Comparison of ENCODE assay signal across 26 cellular contexts in genomic region chr2:79833235-79833878, GRCh38.
DNase-seq lines count a peak whose midpoint lies in the region; ATAC-seq and TF ChIP-seq lines count a peak whose summit lies in the region.
"Had no signal": no experiment of that assay in that cellular context is flagged by ENCODE, and none has a peak within 500 bp of the region (broad histone marks: within the 10 kb centered on the region; RNA-seq: fewer than 3 reads in every experiment).

No MANE protein-coding gene starts in this region.

- no TSS peak for BruUV-seq in Panc1 (replicated peaks; lab: Mats Ljungman, UMichigan)

- H3K36me3 Mint-ChIP-seq in endothelial cell (ENCODE audit: low read depth, unreplicated experiment), result no peaks in the 10 kb centered on the region
- H3K36me3 Mint-ChIP-seq: activated CD8-positive, alpha-beta memory T cell treated with anti-CD3 and anti-CD28 coated beads, Interleukin-2, amount 10 ng/mL, durations not matched to agents 7 days and 5 days had no signal

- no peak for TF ChIP-seq CTCF in Panc1 (IDR thresholded peaks at IDR 0.05)
- TF ChIP-seq CTCF in endothelial cell (IDR thresholded peaks at IDR 0.05; ENCODE audit: unreplicated experiment), result no peak
- no peak for TF ChIP-seq CTCF in neural cell (IDR thresholded peaks at IDR 0.05; ENCODE audit: poor library complexity, severe bottlenecking)
- TF ChIP-seq CTCF in psoas muscle (IDR thresholded peaks at IDR 0.05), result no peak

- H3K4me2 ChIP-seq in neural cell (ENCODE audit: low read length), result no peak overlapping the region
- H3K4me2 ChIP-seq: KMS-11 had no signal

- H2AFZ ChIP-seq in ACC112 (ENCODE audit: low read length, unreplicated experiment) (peak overlapping the region; percentile 50), neural cell (ENCODE audit: low read depth, low read length) (no peak overlapping the region)

- H3K4me3 ChIP-seq in ACC112 (ENCODE audit: low read depth, low read length) (peak overlapping the region; percentile 24; the same call in 1 of the 2 replicates), Panc1 (ENCODE audit: low read depth in 2 of 2, low read length in 2 of 2) (no peak overlapping the region), neural cell (ENCODE audit: low read length) (no peak overlapping the region), psoas muscle (no peak overlapping the region)
- H3K4me3 ChIP-seq: adrenal gland, esophagus muscularis mucosa, HAP-1, left lung, skin epidermis, tibial artery had no signal

- no peak overlapping the region for H3K9ac ChIP-seq in neural cell (ENCODE audit: low read length)
- H3K9ac ChIP-seq: KMS-11 had no signal

- in situ Hi-C loops in Panc1 (cut with HindIII; ENCODE audit: low pct_unique_long_range_greater_than_20kb, low sequenced_read_pairs), result no loop called here

- TF ChIP-seq EP300 in neural cell (conservative IDR thresholded peaks at IDR 0.05; ENCODE audit: poor library complexity, severe bottlenecking), result no peak

- POLR2A ChIA-PET in Panc1 (lab: Charles Lee), result no interaction called here

- H3K27me3 ChIP-seq in ACC112 (ENCODE audit: insufficient read depth, low read length) (no peaks in the 10 kb centered on the region), Panc1 (ENCODE audit: control insufficient read depth, insufficient read depth, low read length) (no peaks in the 10 kb centered on the region), neural cell (ENCODE audit: insufficient read depth, low read depth, low read length) (no peaks in the 10 kb centered on the region), psoas muscle (ENCODE audit: insufficient read depth in 3 of 3, low read length in 2 of 3) (no peaks in the 10 kb centered on the region)
- H3K27me3 ChIP-seq: adrenal gland, esophagus muscularis mucosa, foreskin keratinocyte, left lung, tibial artery had no signal

- no peak for TF ChIP-seq RAD21 in neural cell (conservative IDR thresholded peaks at IDR 0.05)

- H3K4me1 Mint-ChIP-seq in endothelial cell (ENCODE audit: unreplicated experiment), result peaks cover 23% of the 10 kb centered on the region
- H3K4me1 Mint-ChIP-seq: activated CD8-positive, alpha-beta memory T cell treated with anti-CD3 and anti-CD28 coated beads, Interleukin-2, amount 10 ng/mL, durations not matched to agents 7 days and 5 days; B cell had no signal

- DNase-seq in Panc1 (ENCODE audit: low read depth, low spot score) (no peak), endothelial cell (ENCODE audit: low spot score) (no peak), NCI-H82 treated with DMSO at 0.1 percent for 48 hours (lab: John Stamatoyannopoulos, UW; ENCODE audit: unreplicated experiment) (no peak), NCI-H526 treated with DMSO at 0.1 percent for 48 hours (lab: John Stamatoyannopoulos, UW) (no peak), psoas muscle (no peak), H4 (ENCODE audit: low spot score) (no peak)
- DNase-seq: activated CD8-positive, alpha-beta memory T cell treated with anti-CD3 and anti-CD28 coated beads, Interleukin-2, amount 10 ng/mL, durations not matched to agents 7 days and 5 days; activated naive CD4-positive, alpha-beta T cell treated with anti-CD3 and anti-CD28 coated beads for 36 hours; activated T-cell treated with anti-CD3 and anti-CD28 coated beads, Interleukin-2, amount 50 U/mL, for 48 hours; adrenal gland; effector memory CD4-positive, alpha-beta T cell; GDM1; left lung; NCI-H1436; SIG-M5; T1000; tibial artery had no signal

- peak overlapping the region; percentile 27 for H3K27ac Mint-ChIP-seq in endothelial cell (ENCODE audit: unreplicated experiment)
- H3K27ac Mint-ChIP-seq: activated CD8-positive, alpha-beta memory T cell treated with anti-CD3 and anti-CD28 coated beads, Interleukin-2, amount 10 ng/mL, durations not matched to agents 7 days and 5 days; activated naive CD4-positive, alpha-beta T cell treated with anti-CD3 and anti-CD28 coated beads for 36 hours; B cell; stimulated activated naive CD8-positive, alpha-beta T cell treated with anti-CD3 and anti-CD28 coated beads, Interleukin-15, Interleukin-2, amounts not matched to agents 100 ng/mL and 50 ng/mL, for 24 hours had no signal

- no peaks in the 10 kb centered on the region for H3K36me3 ChIP-seq in ACC112 (ENCODE audit: insufficient read depth, low read length)
- no peaks in the 10 kb centered on the region for H3K36me3 ChIP-seq in Panc1 (ENCODE audit: control insufficient read depth, insufficient read depth, low read length)
- H3K36me3 ChIP-seq in neural cell (ENCODE audit: insufficient read depth, low read length), result no peaks in the 10 kb centered on the region
- H3K36me3 ChIP-seq in psoas muscle (ENCODE audit: insufficient read depth in 1 of 2, low read depth in 1 of 2), result no peaks in the 10 kb centered on the region
- H3K36me3 ChIP-seq: adrenal gland, esophagus muscularis mucosa, HAP-1, left lung, tibial artery had no signal

- peaks cover 5% of the 10 kb centered on the region for H3K4me1 ChIP-seq in ACC112 (ENCODE audit: control insufficient read depth, insufficient read depth, low read length, unreplicated experiment)
- H3K4me1 ChIP-seq in Panc1 (ENCODE audit: control insufficient read depth, insufficient read depth, low read length), result peaks cover 12% of the 10 kb centered on the region
- no peaks in the 10 kb centered on the region for H3K4me1 ChIP-seq in psoas muscle
- H3K4me1 ChIP-seq: adrenal gland, esophagus muscularis mucosa, foreskin keratinocyte, HAP-1, left lung, tibial artery had no signal

- H3K27ac ChIP-seq in ACC112 (ENCODE audit: low read depth, low read length) (no peak overlapping the region), Panc1 (ENCODE audit: low read length) (0 out of 2 replicates have a peak overlapping the region, but pooled peaks have one; percentile 4), neural cell (ENCODE audit: low read length) (peak overlapping the region; percentile 62), psoas muscle (no peak overlapping the region)
- H3K27ac ChIP-seq: adrenal gland, esophagus muscularis mucosa, foreskin keratinocyte, KMS-11, left lung, skin epidermis, tibial artery had no signal

- H3K79me2 ChIP-seq in ACC112 (ENCODE audit: control insufficient read depth, insufficient read depth, low read length, unreplicated experiment) (no peaks in the 10 kb centered on the region), neural cell (replicated peaks; ENCODE audit: insufficient read depth, low read length) (no peaks in the 10 kb centered on the region)

- H3K9me2 ChIP-seq in neural cell (ENCODE audit: insufficient read depth, low read length), result no peaks in the 10 kb centered on the region

- intact Hi-C loops in Panc1 (cut with micrococcal nuclease; ENCODE audit: unreplicated experiment), result no loop called here
- intact Hi-C loops in psoas muscle (cut with DNase I), result no loop called here

- CTCF ChIA-PET in Panc1 (lab: Charles Lee), result no interaction called here

- 60 to 77% (median 66%) methylated on average over 1 of the region's 1 CpG for WGBS in psoas muscle, 3 donors

- ATAC-seq in Panc1 (no peak), psoas muscle (no peak)
- ATAC-seq: activated CD8-positive, alpha-beta memory T cell treated with anti-CD3 and anti-CD28 coated beads, Interleukin-2, amount 10 ng/mL, durations not matched to agents 7 days and 5 days; foreskin keratinocyte; left lung had no signal

- no peaks in the 10 kb centered on the region for H3F3A ChIP-seq in neural cell (ENCODE audit: insufficient read depth, low read length, poor library complexity, severe bottlenecking)

- H3K9me3 ChIP-seq in Panc1 (ENCODE audit: control insufficient read depth, insufficient read depth, low read depth, low read length), result peaks cover 1% of the 10 kb centered on the region; the same call in 1 of the 2 replicates
- H3K9me3 ChIP-seq in neural cell (ENCODE audit: low read length), result no peaks in the 10 kb centered on the region
- no peaks in the 10 kb centered on the region for H3K9me3 ChIP-seq in psoas muscle
- H3K9me3 ChIP-seq: adrenal gland, esophagus muscularis mucosa, HAP-1, left lung, tibial artery had no signal

- no peak overlapping the region for H3K4me3 Mint-ChIP-seq in endothelial cell (ENCODE audit: unreplicated experiment)
- H3K4me3 Mint-ChIP-seq: activated CD8-positive, alpha-beta memory T cell treated with anti-CD3 and anti-CD28 coated beads, Interleukin-2, amount 10 ng/mL, durations not matched to agents 7 days and 5 days; activated naive CD4-positive, alpha-beta T cell treated with anti-CD3 and anti-CD28 coated beads for 36 hours; B cell; stimulated activated naive CD8-positive, alpha-beta T cell treated with anti-CD3 and anti-CD28 coated beads, Interleukin-15, Interleukin-2, amounts not matched to agents 100 ng/mL and 50 ng/mL, for 24 hours had no signal

- no peaks in the 10 kb centered on the region for H3K9me3 Mint-ChIP-seq in endothelial cell (ENCODE audit: unreplicated experiment)

- no peaks in the 10 kb centered on the region for H4K20me1 ChIP-seq in neural cell (ENCODE audit: insufficient read depth)

- H3K27me3 Mint-ChIP-seq in endothelial cell (ENCODE audit: unreplicated experiment), result no peaks in the 10 kb centered on the region
- H3K27me3 Mint-ChIP-seq: activated CD8-positive, alpha-beta memory T cell treated with anti-CD3 and anti-CD28 coated beads, Interleukin-2, amount 10 ng/mL, durations not matched to agents 7 days and 5 days; B cell; stimulated activated naive CD8-positive, alpha-beta T cell treated with anti-CD3 and anti-CD28 coated beads, Interleukin-15, Interleukin-2, amounts not matched to agents 100 ng/mL and 50 ng/mL, for 24 hours had no signal

TF ChIP-seq in neural cell, 6 proteins besides CTCF, POLR2A, EP300 and RAD21 (continues in another document):
- no peak for TF ChIP-seq TAF1 (IDR thresholded peaks at IDR 0.05; ENCODE audit: low read depth)

Comparison
In these comparisons a context has a peak if more than half of its experiments do, and no peak if none do; other contexts are left out.
1. H3K27ac ChIP-seq: peak in Panc1 (single experiment) and neural cell (single experiment); none in ACC112 (single experiment) and psoas muscle (single experiment).